Comparison of ENCODE assay signal across 1 cellular context in the genomic region with DNA sequence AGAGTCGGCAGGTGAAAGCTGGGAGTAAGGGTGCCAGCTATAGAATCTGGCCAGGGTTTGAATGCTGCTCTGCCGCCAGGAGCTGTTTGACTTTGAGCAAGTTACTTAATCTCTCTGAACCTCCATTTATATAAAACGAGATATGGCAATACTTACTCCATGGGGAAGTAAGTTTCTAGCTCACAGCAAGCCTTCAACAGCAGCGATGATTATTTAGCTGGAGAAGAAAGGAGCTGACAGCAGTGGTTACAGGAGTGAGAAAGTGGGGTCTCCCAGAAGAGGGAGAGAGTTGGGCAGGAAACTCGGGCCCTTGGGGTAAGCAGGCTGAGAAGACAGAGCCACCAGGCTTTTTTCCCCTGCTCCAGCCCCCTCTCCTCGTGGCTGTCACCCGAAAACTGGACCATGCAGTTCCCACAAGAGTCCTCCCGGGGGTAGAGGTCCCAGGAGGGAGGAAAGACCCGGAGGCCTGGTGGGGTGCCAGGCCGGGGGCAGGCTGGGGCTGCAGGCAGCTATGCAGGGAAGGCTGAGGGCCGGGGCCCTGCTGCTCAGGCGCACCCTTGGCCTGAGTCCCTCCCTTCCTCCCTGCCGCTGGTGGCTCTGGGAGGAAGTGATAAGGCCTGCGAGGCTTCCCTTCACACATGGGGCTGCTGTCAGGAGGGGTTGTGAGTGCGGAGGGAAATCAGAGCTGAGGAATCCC.
A peak's percentile ranks its signal among the peaks of the same experiment; 100 is the strongest.
TF ChIP-seq lines count a peak whose summit lies in the region.

No MANE protein-coding gene starts in this region.

TF ChIP-seq in endothelial cell of umbilical vein, 7 proteins besides CTCF, POLR2A, EP300 and RAD21:
- TF ChIP-seq, protein P1, sequence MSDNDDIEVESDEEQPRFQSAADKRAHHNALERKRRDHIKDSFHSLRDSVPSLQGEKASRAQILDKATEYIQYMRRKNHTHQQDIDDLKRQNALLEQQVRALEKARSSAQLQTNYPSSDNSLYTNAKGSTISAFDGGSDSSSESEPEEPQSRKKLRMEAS (IDR thresholded peaks at IDR 0.05; ENCODE audit: insufficient read depth, insufficient read length) = peak; percentile 68
- TF ChIP-seq POLR2AphosphoS5 (IDR thresholded peaks at IDR 0.05; ENCODE audit: insufficient read depth, low read depth, low read length) (peak; percentile 73), MYC (IDR thresholded peaks at IDR 0.05; ENCODE audit: low read depth, low read length) (peak; percentile 51), GATA2 (IDR thresholded peaks at IDR 0.05; ENCODE audit: insufficient read depth, insufficient read length, low read depth, low read length) (peak; percentile 70), EZH2 (IDR thresholded peaks at IDR 0.05; ENCODE audit: borderline replicate concordance, low read depth, low read length, severe bottlenecking) (no peak), FOS (IDR thresholded peaks at IDR 0.05; ENCODE audit: borderline replicate concordance, insufficient read depth, low read length) (no peak), JUN (IDR thresholded peaks at IDR 0.05; ENCODE audit: borderline replicate concordance, insufficient read depth, insufficient read length, low read depth) (no peak)
TF ChIP-seq in endothelial cell of umbilical vein: peak in this region for 4.
